In genomic region chr2:215920244-215921100, GRCh38 we compare ENCODE assay signal across 1 cellular context.
TF ChIP-seq lines count a peak whose summit lies in the region.

No MANE protein-coding gene starts in this region.

TF ChIP-seq in HCT116, 20 proteins besides CTCF, POLR2A, EP300 and RAD21 (continued from another document):
- TF ChIP-seq SRF (IDR thresholded peaks at IDR 0.05; ENCODE audit: low read depth) = no peak
- no peak for TF ChIP-seq ZNF274 (IDR thresholded peaks at IDR 0.05; ENCODE audit: low read depth, low read length)
- TF ChIP-seq, protein P1, sequence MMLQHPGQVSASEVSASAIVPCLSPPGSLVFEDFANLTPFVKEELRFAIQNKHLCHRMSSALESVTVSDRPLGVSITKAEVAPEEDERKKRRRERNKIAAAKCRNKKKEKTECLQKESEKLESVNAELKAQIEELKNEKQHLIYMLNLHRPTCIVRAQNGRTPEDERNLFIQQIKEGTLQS (IDR thresholded peaks at IDR 0.05) = no peak
- no peak for TF ChIP-seq TCF7L2 (IDR thresholded peaks at IDR 0.05; ENCODE audit: borderline replicate concordance, extremely low read depth, insufficient read depth, insufficient read length)
